Comparison of ENCODE assay signal across 1 cellular context in the genomic region with DNA sequence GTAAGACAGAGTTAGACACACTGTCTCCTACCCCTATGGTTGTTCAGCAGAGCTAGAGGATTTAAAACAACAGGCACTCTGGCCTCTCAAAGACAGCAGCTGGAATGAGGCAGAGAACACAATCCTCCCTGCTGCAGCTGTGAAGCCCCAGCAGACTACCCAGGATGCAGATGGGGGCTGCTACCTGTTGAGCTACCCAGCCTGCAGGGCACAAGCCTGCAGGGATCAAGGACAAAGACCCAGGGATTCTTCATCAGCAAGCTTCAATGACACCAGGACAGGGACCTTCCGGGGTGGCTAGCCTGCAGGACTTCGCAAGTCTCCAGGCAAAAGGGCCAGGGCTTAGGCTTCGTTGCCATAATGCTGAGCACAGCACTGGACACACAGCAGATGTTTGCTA.
TF ChIP-seq lines count a peak whose summit lies in the region.

No MANE protein-coding gene starts in this region.

TF ChIP-seq in SK-N-SH treated with all-trans-retinoic acid at 6 μM for 48 hours, 23 proteins besides CTCF, POLR2A, EP300 and RAD21 (continued from another document):
- TF ChIP-seq, protein P1, sequence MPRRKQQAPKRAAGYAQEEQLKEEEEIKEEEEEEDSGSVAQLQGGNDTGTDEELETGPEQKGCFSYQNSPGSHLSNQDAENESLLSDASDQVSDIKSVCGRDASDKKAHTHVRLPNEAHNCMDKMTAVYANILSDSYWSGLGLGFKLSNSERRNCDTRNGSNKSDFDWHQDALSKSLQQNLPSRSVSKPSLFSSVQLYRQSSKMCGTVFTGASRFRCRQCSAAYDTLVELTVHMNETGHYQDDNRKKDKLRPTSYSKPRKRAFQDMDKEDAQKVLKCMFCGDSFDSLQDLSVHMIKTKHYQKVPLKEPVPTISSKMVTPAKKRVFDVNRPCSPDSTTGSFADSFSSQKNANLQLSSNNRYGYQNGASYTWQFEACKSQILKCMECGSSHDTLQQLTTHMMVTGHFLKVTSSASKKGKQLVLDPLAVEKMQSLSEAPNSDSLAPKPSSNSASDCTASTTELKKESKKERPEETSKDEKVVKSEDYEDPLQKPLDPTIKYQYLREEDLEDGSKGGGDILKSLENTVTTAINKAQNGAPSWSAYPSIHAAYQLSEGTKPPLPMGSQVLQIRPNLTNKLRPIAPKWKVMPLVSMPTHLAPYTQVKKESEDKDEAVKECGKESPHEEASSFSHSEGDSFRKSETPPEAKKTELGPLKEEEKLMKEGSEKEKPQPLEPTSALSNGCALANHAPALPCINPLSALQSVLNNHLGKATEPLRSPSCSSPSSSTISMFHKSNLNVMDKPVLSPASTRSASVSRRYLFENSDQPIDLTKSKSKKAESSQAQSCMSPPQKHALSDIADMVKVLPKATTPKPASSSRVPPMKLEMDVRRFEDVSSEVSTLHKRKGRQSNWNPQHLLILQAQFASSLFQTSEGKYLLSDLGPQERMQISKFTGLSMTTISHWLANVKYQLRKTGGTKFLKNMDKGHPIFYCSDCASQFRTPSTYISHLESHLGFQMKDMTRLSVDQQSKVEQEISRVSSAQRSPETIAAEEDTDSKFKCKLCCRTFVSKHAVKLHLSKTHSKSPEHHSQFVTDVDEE (CRISPR knock-in tag; IDR thresholded peaks at IDR 0.05): no peak
- TF ChIP-seq ZNF70 (CRISPR knock-in tag; IDR thresholded peaks at IDR 0.05) (no peak), RARB (CRISPR knock-in tag; IDR thresholded peaks at IDR 0.05) (no peak), TOX (CRISPR knock-in tag; IDR thresholded peaks at IDR 0.05; ENCODE audit: borderline replicate concordance) (no peak), ESRRG (CRISPR knock-in tag; IDR thresholded peaks at IDR 0.05) (no peak), ARNTL (CRISPR knock-in tag; IDR thresholded peaks at IDR 0.05; ENCODE audit: borderline replicate concordance, low read depth) (no peak), BACH2 (CRISPR knock-in tag; IDR thresholded peaks at IDR 0.05; ENCODE audit: borderline replicate concordance) (no peak), GLIS3 (CRISPR knock-in tag; IDR thresholded peaks at IDR 0.05) (no peak), ZC3H10 (CRISPR knock-in tag; IDR thresholded peaks at IDR 0.05) (no peak), ZFP30 (CRISPR knock-in tag; IDR thresholded peaks at IDR 0.05) (no peak), ISL1 (CRISPR knock-in tag; IDR thresholded peaks at IDR 0.05) (no peak), CSDC2 (CRISPR knock-in tag; IDR thresholded peaks at IDR 0.05) (no peak), OSR1 (CRISPR knock-in tag; IDR thresholded peaks at IDR 0.05) (no peak)
TF ChIP-seq in SK-N-SH treated with all-trans-retinoic acid at 6 μM for 48 hours: peak in this region for 0.
